ENCODE assay signal across 24 cellular contexts in the genomic region with DNA sequence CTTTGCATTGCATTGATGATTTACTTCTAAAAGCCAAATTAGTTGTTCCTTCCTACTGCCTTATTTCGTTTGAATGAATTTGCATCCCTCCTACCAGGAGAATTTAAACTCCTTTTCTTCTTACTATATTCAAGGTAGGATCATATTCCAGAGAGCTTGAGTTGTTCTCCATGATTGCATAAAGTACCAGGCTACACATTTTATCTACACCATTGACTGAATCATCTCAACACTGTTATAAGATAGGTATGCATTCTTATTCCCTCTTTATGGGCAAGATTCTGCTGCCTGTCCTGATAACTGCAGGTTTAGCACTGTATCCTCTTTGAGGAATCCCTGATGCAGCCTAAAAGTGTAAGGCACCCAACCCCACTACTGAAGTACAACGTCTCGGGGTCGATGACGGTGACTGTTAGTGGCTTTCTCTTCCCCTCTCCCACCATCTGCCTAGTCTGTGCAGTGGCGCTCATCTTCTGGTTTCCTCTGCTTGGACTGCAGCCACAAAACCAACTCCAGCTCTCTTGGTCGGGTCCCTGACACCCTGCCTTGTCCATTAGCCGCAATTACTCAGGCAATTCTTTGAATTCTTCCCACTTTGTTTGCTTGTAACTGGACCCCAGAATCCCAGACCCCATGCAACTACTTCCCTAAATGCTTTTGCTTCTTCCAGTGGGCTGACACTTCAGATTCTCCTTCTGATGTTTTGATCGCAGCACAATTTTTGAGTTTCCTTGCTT. TPM values are rescaled to one million over a fixed set of nuclear protein-coding genes. Genes with fewer than 3 reads are reported as not detected.
"Had no signal": no experiment of that assay in that cellular context is flagged by ENCODE, and none has a peak within 500 bp of the region (broad histone marks: within the 10 kb centered on the region; RNA-seq: fewer than 3 reads in every experiment).

No MANE protein-coding gene starts in this region.

- H3K4me1 Mint-ChIP-seq: activated B cell treated with CpG ODN at 0.5 μM for 24 hours; naive thymus-derived CD4-positive, alpha-beta T cell; neural crest cell had no signal

- H3K9me3 ChIP-seq: esophagus squamous epithelium, heart right ventricle, lower lobe of right lung, thyroid gland had no signal

- FAIRE-seq: TTC549 had no signal

- H3K4me3 Mint-ChIP-seq: activated B cell treated with CpG ODN at 0.5 μM for 24 hours; activated naive CD8-positive, alpha-beta T cell; activated T-cell treated with anti-CD3 and anti-CD28 coated beads, Interleukin-2, amount 50 U/mL, for 4 hours; endodermal cell; naive thymus-derived CD4-positive, alpha-beta T cell; neural crest cell; stimulated activated naive CD8-positive, alpha-beta T cell treated with anti-CD3 and anti-CD28 coated beads, Interleukin-15, Interleukin-2, amounts not matched to agents 100 ng/mL and 50 ng/mL, for 24 hours had no signal

- H3K27me3 ChIP-seq: esophagus squamous epithelium, heart right ventricle, thyroid gland had no signal

- H3K36me3 ChIP-seq: esophagus squamous epithelium, heart right ventricle, lower lobe of right lung, thyroid gland had no signal

- H3K9me3 Mint-ChIP-seq: activated B cell treated with CpG ODN at 0.5 μM for 24 hours; activated T-cell treated with anti-CD3 and anti-CD28 coated beads, Interleukin-2, amount 50 U/mL, for 4 hours; activated T-helper 2 cell treated with anti-CD3 and anti-CD28 coated beads, Interferon-gamma antibody, Interleukin-2, Interleukin-4, amounts not matched to agents 10 μg/mL and 5 μg/mL and 100 μg/mL, durations not matched to agents 14 hours and 24 hours and 36 hours; endodermal cell; neural crest cell; stimulated activated naive CD8-positive, alpha-beta T cell treated with anti-CD3 and anti-CD28 coated beads, Interleukin-15, Interleukin-2, amounts not matched to agents 100 ng/mL and 50 ng/mL, for 24 hours had no signal

- H3K27ac ChIP-seq: esophagus squamous epithelium, heart right ventricle, lower lobe of right lung, thyroid gland had no signal

- H3K36me3 Mint-ChIP-seq: activated naive CD8-positive, alpha-beta T cell; naive thymus-derived CD4-positive, alpha-beta T cell had no signal

- H3K4me3 ChIP-seq: esophagus squamous epithelium, heart right ventricle, lower lobe of right lung, thyroid gland had no signal

- H3K4me1 ChIP-seq: lower lobe of right lung had no signal

- DNase-seq: activated B cell treated with CpG ODN at 0.5 μM for 24 hours; activated CD4-positive, alpha-beta T cell treated with anti-CD3 and anti-CD28 coated beads for 4 hours; activated CD4-positive, alpha-beta T cell treated with anti-CD3 and anti-CD28 coated beads, Interleukin-2, amount 50 U/mL, for 48 hours; activated CD8-positive, alpha-beta memory T cell treated with anti-CD3 and anti-CD28 coated beads, Interleukin-2, amount 50 U/mL, for 48 hours; activated naive CD4-positive, alpha-beta T cell; activated T-cell treated with anti-CD3 and anti-CD28 coated beads, Interleukin-2, amount 50 U/mL, for 4 hours; amniotic stem cell; cortex of kidney; endodermal cell; esophagus squamous epithelium; heart right ventricle; lower lobe of right lung; naive thymus-derived CD4-positive, alpha-beta T cell; stimulated activated CD4-positive, alpha-beta T cell treated with anti-CD3 and anti-CD28 coated beads, Interleukin-12 subunit alpha, Interleukin-12 subunit beta, amount 100 ng/mL, for 4 hours; stimulated activated CD4-positive, alpha-beta T cell treated with anti-CD3 and anti-CD28 coated beads, Interleukin-4, amount 100 ng/mL, for 4 hours; substantia nigra; T-helper 1 cell; thyroid gland had no signal

- H3K27ac Mint-ChIP-seq: activated B cell treated with CpG ODN at 0.5 μM for 24 hours; activated naive CD8-positive, alpha-beta T cell; activated T-helper 2 cell treated with anti-CD3 and anti-CD28 coated beads, Interferon-gamma antibody, Interleukin-2, Interleukin-4, amounts not matched to agents 10 μg/mL and 5 μg/mL and 100 μg/mL, durations not matched to agents 14 hours and 24 hours and 36 hours; endodermal cell; naive thymus-derived CD4-positive, alpha-beta T cell; progenitor cell of endocrine pancreas; stimulated activated naive CD8-positive, alpha-beta T cell treated with anti-CD3 and anti-CD28 coated beads, Interleukin-15, Interleukin-2, amounts not matched to agents 100 ng/mL and 50 ng/mL, for 24 hours had no signal

RNA-seq across cellular contexts. Expression of a gene that starts 44.4 kb away (rescaled TPM):
- total RNA-seq: activated T-helper 2 cell treated with anti-CD3 and anti-CD28 coated beads, Interferon-gamma antibody, Interleukin-2, Interleukin-4, amounts not matched to agents 10 μg/mL and 5 μg/mL and 100 μg/mL, durations not matched to agents 14 hours and 24 hours and 36 hours; naive thymus-derived CD4-positive, alpha-beta T cell had no signal
- polyA plus RNA-seq: naive thymus-derived CD4-positive, alpha-beta T cell had no signal
